Comparison of ENCODE assay signal across 9 cellular contexts in genomic region chrX:21845096-21845495, GRCh38. TPM values are rescaled to one million over a fixed set of nuclear protein-coding genes. Genes with fewer than 3 reads are reported as not detected.
"Had no signal": no experiment of that assay in that cellular context is flagged by ENCODE, and none has a peak within 500 bp of the region (broad histone marks: within the 10 kb centered on the region; RNA-seq: fewer than 3 reads in every experiment).

No MANE protein-coding gene starts in this region.

- FAIRE-seq: G401.6, GM12878, GM12891, GM12892, GM18507, GM19239 had no signal

- ATAC-seq: GM12878 had no signal

- DNase-seq: GDM1, GF-D8 had no signal

- H3K4me3 ChIP-seq: GM12878 had no signal

RNA-seq across cellular contexts. Expression of gene YY2, which starts 10.7 kb away (rescaled TPM):
- total RNA-seq: G401 had no signal
